In genomic region chr7:20598479-20599419, GRCh38 we compare ENCODE assay signal across 8 cellular contexts. TPM values are rescaled to one million over a fixed set of nuclear protein-coding genes. Genes with fewer than 3 reads are reported as not detected.
A peak's percentile ranks its signal among the peaks of the same experiment; 100 is the strongest.
DNase-seq lines count a peak whose midpoint lies in the region; ATAC-seq, FAIRE-seq and TF ChIP-seq lines count a peak whose summit lies in the region.

No MANE protein-coding gene starts in this region.

- TF ChIP-seq CTCF in astrocyte (IDR thresholded peaks at IDR 0.05; ENCODE audit: insufficient read depth, low read depth, low read length) (peak; percentile 91), smooth muscle cell (IDR thresholded peaks at IDR 0.05; ENCODE audit: borderline replicate concordance, insufficient read depth, poor library complexity, severe bottlenecking) (peak; percentile 87)

- no peaks in the 10 kb centered on the region for H3K9me3 Mint-ChIP-seq in astrocyte (ENCODE audit: unreplicated experiment)
- H3K9me3 Mint-ChIP-seq in T-helper 2 cell treated with Interferon-gamma antibody and Interleukin-4, amounts not matched to agents 5 μg/mL and 100 μg/mL, for 36 hours: no peaks in the 10 kb centered on the region

- no peaks in the 10 kb centered on the region for H3K36me3 ChIP-seq in astrocyte (ENCODE audit: insufficient read depth, low read length)
- H3K36me3 ChIP-seq in smooth muscle cell (ENCODE audit: low read depth): no peaks in the 10 kb centered on the region

- H3K27ac Mint-ChIP-seq in astrocyte (ENCODE audit: unreplicated experiment): no peak overlapping the region
- H3K27ac Mint-ChIP-seq in T-helper 2 cell treated with Interferon-gamma antibody and Interleukin-4, amounts not matched to agents 5 μg/mL and 100 μg/mL, for 36 hours: no peak overlapping the region

- no peaks in the 10 kb centered on the region for H3K36me3 Mint-ChIP-seq in astrocyte (ENCODE audit: low read depth, unreplicated experiment)
- no peaks in the 10 kb centered on the region for H3K36me3 Mint-ChIP-seq in T-helper 2 cell treated with Interferon-gamma antibody and Interleukin-4, amounts not matched to agents 5 μg/mL and 100 μg/mL, for 36 hours (ENCODE audit: low read depth)

- H3K4me3 ChIP-seq in astrocyte (ENCODE audit: insufficient read depth, low read depth, low read length) (no peak overlapping the region), smooth muscle cell (no peak overlapping the region)

- H3K27ac ChIP-seq in astrocyte (ENCODE audit: low read depth, low read length): peak overlapping the region; percentile 24
- H3K27ac ChIP-seq in smooth muscle cell (ENCODE audit: low read depth): no peak overlapping the region

- no peaks in the 10 kb centered on the region for H4K20me1 ChIP-seq in astrocyte (ENCODE audit: insufficient read depth, low read length)
- H4K20me1 ChIP-seq in smooth muscle cell (ENCODE audit: low read depth): no peaks in the 10 kb centered on the region

- peak overlapping the region; percentile 39 for H3K4me2 ChIP-seq in astrocyte (ENCODE audit: low read length)
- no peak overlapping the region for H3K4me2 ChIP-seq in smooth muscle cell

- H3K9ac ChIP-seq in astrocyte (ENCODE audit: low read length) (peak overlapping the region; percentile 18), smooth muscle cell (ENCODE audit: low read depth) (no peak overlapping the region)

- H3K79me2 ChIP-seq in astrocyte (ENCODE audit: insufficient read depth, low read length) (no peaks in the 10 kb centered on the region), smooth muscle cell (ENCODE audit: low read depth) (no peaks in the 10 kb centered on the region)

- peaks cover 18% of the 10 kb centered on the region for H3K4me1 ChIP-seq in astrocyte (ENCODE audit: insufficient read depth, low read length)
- H3K4me1 ChIP-seq in smooth muscle cell (ENCODE audit: low read depth): peaks cover 11% of the 10 kb centered on the region

- H3K27me3 ChIP-seq in astrocyte (ENCODE audit: insufficient read depth, low read length) (no peaks in the 10 kb centered on the region), smooth muscle cell (ENCODE audit: low read depth) (no peaks in the 10 kb centered on the region)

- H2AFZ ChIP-seq in astrocyte (ENCODE audit: low read depth, low read length): no peak overlapping the region
- H2AFZ ChIP-seq in smooth muscle cell (ENCODE audit: low read depth): no peak overlapping the region

- H3K9me3 ChIP-seq in astrocyte (ENCODE audit: insufficient read depth, low read depth, low read length) (no peaks in the 10 kb centered on the region), smooth muscle cell (replicated peaks; ENCODE audit: low read depth) (no peaks in the 10 kb centered on the region)

- peaks cover 13% of the 10 kb centered on the region for H3K4me1 Mint-ChIP-seq in astrocyte (ENCODE audit: low read depth, unreplicated experiment)
- no peaks in the 10 kb centered on the region for H3K4me1 Mint-ChIP-seq in T-helper 2 cell treated with Interferon-gamma antibody and Interleukin-4, amounts not matched to agents 5 μg/mL and 100 μg/mL, for 36 hours (ENCODE audit: low read depth)

- H3F3A ChIP-seq in smooth muscle cell (ENCODE audit: low read depth): no peaks in the 10 kb centered on the region

- peak; percentile 79 for ATAC-seq in HG03280 (IDR thresholded peaks at IDR 0.05; ENCODE audit: unreplicated experiment)

- DNase-seq in DMS 273 treated with DMSO at 0.1 percent for 48 hours (lab: John Stamatoyannopoulos, UW) (peak; percentile 2), GM19239 (ENCODE audit: insufficient read length, low spot score) (peak; percentile 24), NCI-H2196 treated with DMSO at 0.1 percent for 48 hours (lab: John Stamatoyannopoulos, UW; ENCODE audit: unreplicated experiment) (peak; percentile 41), astrocyte (ENCODE audit: low read depth) (peak; percentile 54), hepatic stellate cell (ENCODE audit: low spot score) (peak; percentile 10), smooth muscle cell (lab: John Stamatoyannopoulos, UW; ENCODE audit: unreplicated experiment) (no peak)
- DNase-seq in T-helper 2 cell treated with Interferon-gamma antibody and Interleukin-4, amounts not matched to agents 5 μg/mL and 100 μg/mL, for 36 hours (ENCODE audit: low spot score): no peak

- no peak overlapping the region for H3K4me3 Mint-ChIP-seq in astrocyte (ENCODE audit: unreplicated experiment)
- H3K4me3 Mint-ChIP-seq in T-helper 2 cell treated with Interferon-gamma antibody and Interleukin-4, amounts not matched to agents 5 μg/mL and 100 μg/mL, for 36 hours: no peak overlapping the region

- no peaks in the 10 kb centered on the region for H3K27me3 Mint-ChIP-seq in astrocyte (ENCODE audit: low read depth, unreplicated experiment)
- H3K27me3 Mint-ChIP-seq in T-helper 2 cell treated with Interferon-gamma antibody and Interleukin-4, amounts not matched to agents 5 μg/mL and 100 μg/mL, for 36 hours (ENCODE audit: low read depth): no peaks in the 10 kb centered on the region

- WGBS in smooth muscle cell (ENCODE audit: low lambda C conversion rate): 67% methylated on average over 18 of the region's 18 CpGs

- peak; percentile 89 for FAIRE-seq in GM19239 (lab: Jason Lieb, UNC)
- peak; percentile 93 for FAIRE-seq in astrocyte (lab: Jason Lieb, UNC)

RNA-seq across cellular contexts. Expression of gene ABCB5, which starts 16.7 kb away (rescaled TPM):
- total RNA-seq in astrocyte (not detected in 2 replicates), smooth muscle cell (not detected in 2 replicates)
- not detected in 2 replicates for polyA plus RNA-seq in smooth muscle cell

Comparison
In these comparisons a context has a peak if more than half of its experiments do, and no peak if none do; other contexts are left out.
1. DNase-seq: peak in DMS 273 treated with DMSO at 0.1 percent for 48 hours (single experiment), GM19239 (single experiment), NCI-H2196 treated with DMSO at 0.1 percent for 48 hours (single experiment), astrocyte (single experiment) and hepatic stellate cell (single experiment); none in smooth muscle cell (single experiment) and T-helper 2 cell treated with Interferon-gamma antibody and Interleukin-4, amounts not matched to agents 5 μg/mL and 100 μg/mL, for 36 hours (single experiment).